ENCODE assay signal across 21 cellular contexts in the genomic region with DNA sequence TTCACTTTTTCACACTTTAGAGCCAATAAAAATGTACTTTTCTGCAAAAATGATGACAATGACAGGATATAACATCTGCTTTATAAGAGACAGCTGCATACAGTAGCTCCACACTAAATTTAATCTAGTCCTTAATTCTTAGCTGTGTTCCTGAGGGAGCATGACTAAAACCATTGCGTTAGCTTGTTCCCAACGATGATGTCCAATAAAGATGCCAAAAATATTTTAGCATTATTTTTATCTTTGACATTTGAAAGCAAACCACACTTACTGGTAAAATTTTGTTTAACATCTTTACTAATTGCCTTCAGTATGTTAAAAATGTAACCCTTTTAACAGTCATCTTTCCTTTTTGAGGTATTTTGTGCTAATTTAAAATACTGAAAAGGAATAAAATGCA.
DNase-seq lines count a peak whose midpoint lies in the region; ATAC-seq, FAIRE-seq and TF ChIP-seq lines count a peak whose summit lies in the region.
"Had no signal": no experiment of that assay in that cellular context is flagged by ENCODE, and none has a peak within 500 bp of the region (broad histone marks: within the 10 kb centered on the region; RNA-seq: fewer than 3 reads in every experiment).

No MANE protein-coding gene starts in this region.

- H3K36me3 Mint-ChIP-seq in astrocyte (ENCODE audit: low read depth, unreplicated experiment): no peaks in the 10 kb centered on the region
- no peaks in the 10 kb centered on the region for H3K36me3 Mint-ChIP-seq in Calu3 (ENCODE audit: insufficient read depth, unreplicated experiment)

- peaks cover 16% of the 10 kb centered on the region for H3K4me1 Mint-ChIP-seq in astrocyte (ENCODE audit: low read depth, unreplicated experiment)
- peaks cover 13% of the 10 kb centered on the region for H3K4me1 Mint-ChIP-seq in Calu3 (ENCODE audit: low read depth, unreplicated experiment)
- H3K4me1 Mint-ChIP-seq: H9 had no signal

- H3K27me3 ChIP-seq in heart left ventricle: no peaks in the 10 kb centered on the region
- H3K27me3 ChIP-seq in right atrium auricular region: no peaks in the 10 kb centered on the region
- no peaks in the 10 kb centered on the region for H3K27me3 ChIP-seq in astrocyte (ENCODE audit: insufficient read depth, low read length)
- H3K27me3 ChIP-seq: SJCRH30 had no signal

- H3K36me3 ChIP-seq in heart left ventricle: no peaks in the 10 kb centered on the region
- no peaks in the 10 kb centered on the region for H3K36me3 ChIP-seq in right atrium auricular region
- H3K36me3 ChIP-seq in astrocyte (ENCODE audit: insufficient read depth, low read length): no peaks in the 10 kb centered on the region
- H3K36me3 ChIP-seq: SJCRH30 had no signal

- CTCF ChIA-PET in Calu3 (lab: Charles Lee): no interaction called here

- no peaks in the 10 kb centered on the region for H4K20me1 ChIP-seq in astrocyte (ENCODE audit: insufficient read depth, low read length)

- H3K9me3 ChIP-seq in heart left ventricle: peaks cover 0 to 3% (median 0%) of the 10 kb centered on the region in 12 donors
- H3K9me3 ChIP-seq in right atrium auricular region: no peaks in the 10 kb centered on the region
- H3K9me3 ChIP-seq in astrocyte (ENCODE audit: insufficient read depth, low read depth, low read length): no peaks in the 10 kb centered on the region
- H3K9me3 ChIP-seq: SJCRH30 had no signal

- BruUV-seq in Calu3 (replicated peaks; lab: Mats Ljungman, UMichigan): no TSS peak

- H3K4me3 ChIP-seq in heart left ventricle (no peak overlapping the region), right atrium auricular region (no peak overlapping the region), astrocyte (ENCODE audit: insufficient read depth, low read depth, low read length) (no peak overlapping the region), fibroblast of villous mesenchyme (ENCODE audit: low read depth, low read length) (no peak overlapping the region)
- H3K4me3 ChIP-seq: SJCRH30 had no signal

- peak overlapping the region in 3 of 12 donors; percentile 6 to 20 (median 17) for H3K27ac ChIP-seq in heart left ventricle
- no peak overlapping the region for H3K27ac ChIP-seq in right atrium auricular region
- H3K27ac ChIP-seq in astrocyte (ENCODE audit: low read depth, low read length): no peak overlapping the region
- H3K27ac ChIP-seq: C4-2B, SJCRH30 had no signal

- H3K9me3 Mint-ChIP-seq in astrocyte (ENCODE audit: unreplicated experiment) (no peaks in the 10 kb centered on the region), Calu3 (ENCODE audit: low read depth, unreplicated experiment) (no peaks in the 10 kb centered on the region)

- H2AFZ ChIP-seq in astrocyte (ENCODE audit: low read depth, low read length): no peak overlapping the region

- H3K4me3 Mint-ChIP-seq in astrocyte (ENCODE audit: unreplicated experiment) (no peak overlapping the region), Calu3 (ENCODE audit: low read depth, unreplicated experiment) (no peak overlapping the region)
- H3K4me3 Mint-ChIP-seq: H9 had no signal

- H3K4me1 ChIP-seq in heart left ventricle (peaks cover 0 to 14% (median 0%) of the 10 kb centered on the region in 12 donors), right atrium auricular region (no peaks in the 10 kb centered on the region), astrocyte (ENCODE audit: insufficient read depth, low read length) (peaks cover 3% of the 10 kb centered on the region)

- intact Hi-C loops in heart left ventricle (cut with DNase I): no loop called here
- intact Hi-C loops in Calu3 (cut with micrococcal nuclease; ENCODE audit: unreplicated experiment): no loop called here

- no peak for TF ChIP-seq POLR2A in heart left ventricle (IDR thresholded peaks at IDR 0.05)

- no peaks in the 10 kb centered on the region for H3K27me3 Mint-ChIP-seq in astrocyte (ENCODE audit: low read depth, unreplicated experiment)
- no peaks in the 10 kb centered on the region for H3K27me3 Mint-ChIP-seq in Calu3 (ENCODE audit: unreplicated experiment)

- no peak for FAIRE-seq in astrocyte (lab: Jason Lieb, UNC)
- FAIRE-seq: HepG2 had no signal

- ATAC-seq in heart left ventricle (peak in 3 of 4 donors; percentile 67 to 88 (median 83)), GM21526 (IDR thresholded peaks at IDR 0.05; ENCODE audit: low FRiP score, unreplicated experiment) (no peak)
- ATAC-seq: HepG2 had no signal

- TF ChIP-seq CTCF in heart left ventricle (IDR thresholded peaks at IDR 0.05): no peak
- TF ChIP-seq CTCF in right atrium auricular region (IDR thresholded peaks at IDR 0.05): no peak
- no peak for TF ChIP-seq CTCF in astrocyte (IDR thresholded peaks at IDR 0.05; ENCODE audit: insufficient read depth, low read depth, low read length)
- no peak for TF ChIP-seq CTCF in fibroblast of villous mesenchyme (IDR thresholded peaks at IDR 0.05; ENCODE audit: insufficient read depth, low read depth, low read length)
- no peak for TF ChIP-seq CTCF in Calu3 (IDR thresholded peaks at IDR 0.05; ENCODE audit: unreplicated experiment)

- no peak overlapping the region for H3K27ac Mint-ChIP-seq in astrocyte (ENCODE audit: unreplicated experiment)
- H3K27ac Mint-ChIP-seq in Calu3 (ENCODE audit: unreplicated experiment): no peak overlapping the region
- H3K27ac Mint-ChIP-seq: H9 had no signal

- H3K79me2 ChIP-seq in astrocyte (ENCODE audit: insufficient read depth, low read length): no peaks in the 10 kb centered on the region

- 42 to 56% (median 52%) methylated on average over 2 of the region's 2 CpGs for WGBS in heart left ventricle, 4 donors

- no peak overlapping the region for H3K4me2 ChIP-seq in astrocyte (ENCODE audit: low read length)

- H3K9ac ChIP-seq in astrocyte (ENCODE audit: low read length): no peak overlapping the region

- DNase-seq in heart left ventricle: no peak
- no peak for DNase-seq in right atrium auricular region (ENCODE audit: low spot score)
- DNase-seq in astrocyte (ENCODE audit: low read depth): peak; percentile 22
- peak; percentile 48 for DNase-seq in fibroblast of villous mesenchyme (ENCODE audit: low read depth)
- DNase-seq in stromal cell of bone marrow (ENCODE audit: low read depth): peak; percentile 57
- DNase-seq in Calu3: no peak
- DNase-seq in NCI-H526 (lab: John Stamatoyannopoulos, UW): no peak
- DNase-seq: 8988T, DMS153, H9, KG1, NCI-H1048, NCI-H1694 treated with DMSO at 0.1 percent for 48 hours, NCI-H2107, NCI-H2227 treated with DMSO at 0.1 percent for 48 hours, NCI-H526 treated with DMSO at 0.1 percent for 48 hours, RPMI8226 had no signal

Comparison
In these comparisons a context has a peak if more than half of its experiments do, and no peak if none do; other contexts are left out.
1. DNase-seq: peak in astrocyte (single experiment), fibroblast of villous mesenchyme (single experiment) and stromal cell of bone marrow (single experiment); none in heart left ventricle (0 of 5), right atrium auricular region (single experiment), Calu3 (single experiment) and NCI-H526 (0 of 2).